In genomic region chr11:135036488-135037297, GRCh38 we compare ENCODE assay signal across 24 cellular contexts.
"Had no signal": no experiment of that assay in that cellular context is flagged by ENCODE, and none has a peak within 500 bp of the region (broad histone marks: within the 10 kb centered on the region; RNA-seq: fewer than 3 reads in every experiment).

No MANE protein-coding gene starts in this region.

- H3K36me3 ChIP-seq: brain microvascular endothelial cell, cardiac muscle cell, Peyer's patch, SJSA1 had no signal

- ATAC-seq: activated T-cell treated with anti-CD3 and anti-CD28 coated beads, Interleukin-2, amount 50 U/mL, for 4 hours had no signal

- H3K27me3 ChIP-seq: brain microvascular endothelial cell, cardiac muscle cell, Peyer's patch, SJSA1 had no signal

- H3K4me3 ChIP-seq: cardiac muscle cell, Peyer's patch, SJSA1 had no signal

- DNase-seq: activated B cell treated with CpG ODN at 0.5 μM for 24 hours; activated CD4-positive, alpha-beta memory T cell treated with anti-CD3 and anti-CD28 coated beads for 36 hours; activated CD4-positive, alpha-beta T cell treated with anti-CD3 and anti-CD28 coated beads for 1 hour; activated CD4-positive, alpha-beta T cell treated with anti-CD3 and anti-CD28 coated beads, Interleukin-2, amount 10 ng/mL, durations not matched to agents 24 days and 14 days; activated CD8-positive, alpha-beta memory T cell treated with anti-CD3 and anti-CD28 coated beads for 24 hours; activated effector memory CD4-positive, alpha-beta T cell treated with anti-CD3 and anti-CD28 coated beads, Interleukin-2, amount 50 U/mL, for 16 hours; activated naive CD4-positive, alpha-beta T cell treated with anti-CD3 and anti-CD28 coated beads for 36 hours; activated T-cell treated with anti-CD3 and anti-CD28 coated beads, Interleukin-2, amount 50 U/mL, for 4 hours; amygdala; brain microvascular endothelial cell; cerebellar nuclear complex; NCI-H146; NCI-H187 treated with DMSO at 0.1 percent for 48 hours; NCI-H2081 treated with DMSO at 0.1 percent for 48 hours; NCI-H345; NCI-H510A; NCI-H526 treated with DMSO at 0.1 percent for 48 hours; NCI-H82; Peyer's patch; Right ventricle myocardium superior had no signal

- H3K27ac ChIP-seq: brain microvascular endothelial cell, cardiac muscle cell, KMS-11, Peyer's patch, RWPE1, SJSA1 had no signal

- H3K4me1 ChIP-seq: Peyer's patch, SJSA1 had no signal

- H3K9me3 ChIP-seq: Peyer's patch, SJSA1 had no signal
